Comparison of ENCODE assay signal across 17 cellular contexts in the genomic region with DNA sequence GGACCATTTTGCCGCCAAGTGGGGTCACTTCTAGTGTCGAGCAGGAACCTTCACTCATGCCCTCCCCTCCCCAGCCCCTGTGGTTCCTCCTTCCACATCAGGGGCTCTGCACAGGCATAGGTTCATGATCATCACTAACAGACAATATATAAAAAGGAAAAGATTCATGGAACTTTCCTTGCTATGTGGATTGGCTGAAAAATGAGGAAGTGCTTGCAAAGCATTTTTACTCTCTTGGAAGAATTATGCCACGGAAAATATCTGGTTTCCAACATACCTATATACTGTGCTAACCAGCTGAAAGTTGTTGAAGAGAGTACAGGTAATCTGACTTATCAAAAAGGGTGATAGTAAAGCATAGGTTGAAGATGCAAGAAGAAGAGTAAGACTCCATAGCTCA. TPM values are rescaled to one million over a fixed set of nuclear protein-coding genes. Genes with fewer than 3 reads are reported as not detected.
DNase-seq lines count a peak whose midpoint lies in the region; ATAC-seq and TF ChIP-seq lines count a peak whose summit lies in the region.
"Had no signal": no experiment of that assay in that cellular context is flagged by ENCODE, and none has a peak within 500 bp of the region (broad histone marks: within the 10 kb centered on the region; RNA-seq: fewer than 3 reads in every experiment).

No MANE protein-coding gene starts in this region.

- H2BK5ac ChIP-seq in H9 (ENCODE audit: insufficient read length, low read length), result no peak overlapping the region

- H4K91ac ChIP-seq in H9 (ENCODE audit: insufficient read length, low read depth, low read length), result no peak overlapping the region

- H3K4me1 ChIP-seq in H9 (ENCODE audit: insufficient read depth, low read length) (peaks cover 2% of the 10 kb centered on the region; the same call in 1 of the 2 replicates), suprapubic skin (peaks cover 19% of the 10 kb centered on the region)

- H3T11ph ChIP-seq in H9 (ENCODE audit: low read length), result no peak overlapping the region

- DNase-seq in NCI-H2227 (lab: John Stamatoyannopoulos, UW; ENCODE audit: unreplicated experiment) (peak; percentile 48), NCI-H2227 treated with DMSO at 0.1 percent for 48 hours (lab: John Stamatoyannopoulos, UW) (no peak), H9 (no peak), CD14-positive monocyte (ENCODE audit: low spot score) (no peak), suprapubic skin (ENCODE audit: low spot score in 2 of 2) (no peak)
- no peak for DNase-seq in natural killer cell treated with Interleukin-12 subunit alpha and Interleukin-12 subunit beta and Interleukin-15 and Interleukin-18, amount 100 ng/mL, for 72 hours (ENCODE audit: low spot score)
- DNase-seq: amygdala; GOT3; islet precursor cell; MG63; NCI-H2107; ovary; stimulated activated CD4-positive, alpha-beta T cell treated with anti-CD3 and anti-CD28 coated beads, Interleukin-4, amount 100 ng/mL, for 1 hour; tibial artery had no signal

- H3K56ac ChIP-seq in H9 (ENCODE audit: insufficient read length, low read depth, low read length), result no peak overlapping the region

- no peak overlapping the region for H2BK20ac ChIP-seq in H9 (ENCODE audit: low read depth, low read length, poor library complexity, severe bottlenecking)

- H4K8ac ChIP-seq in H9 (replicated peaks; ENCODE audit: insufficient read length, low read depth, low read length), result no peak overlapping the region

- no peak overlapping the region for H2BK12ac ChIP-seq in H9 (ENCODE audit: insufficient read length, low read depth, low read length)

- H3K9me3 ChIP-seq in H9 (ENCODE audit: control insufficient read depth, low read depth, low read length) (no peaks in the 10 kb centered on the region), suprapubic skin (no peaks in the 10 kb centered on the region)
- H3K9me3 ChIP-seq: MG63, ovary, tibial artery had no signal

- H4K20me1 ChIP-seq in H9 (ENCODE audit: control insufficient read depth, insufficient read depth, insufficient read length), result no peaks in the 10 kb centered on the region

- H3K79me2 ChIP-seq in H9 (ENCODE audit: insufficient read depth, low read length), result peaks cover 2% of the 10 kb centered on the region; the same call in 1 of the 2 replicates

- H3K4me3 ChIP-seq in suprapubic skin, result no peak overlapping the region
- H3K4me3 ChIP-seq: ovary had no signal

- no peak overlapping the region for H4K5ac ChIP-seq in H9 (ENCODE audit: insufficient read length, low read depth, low read length)

- H3K23ac ChIP-seq in H9 (ENCODE audit: insufficient read length, low read depth, low read length), result no peak overlapping the region

- intact Hi-C loops in CD14-positive monocyte (cut with micrococcal nuclease), result no loop called here

- H3K36me3 Mint-ChIP-seq in H9 (ENCODE audit: insufficient read depth in 1 of 3, low read depth in 3 of 3), result peaks cover 0 to 1% (median 0%) of the 10 kb centered on the region in 3 experiments; a peak in 2 of 7 replicates
- no peaks in the 10 kb centered on the region for H3K36me3 Mint-ChIP-seq in brain
- H3K36me3 Mint-ChIP-seq in natural killer cell treated with Interleukin-12 subunit alpha and Interleukin-12 subunit beta and Interleukin-15 and Interleukin-18, amount 100 ng/mL, for 72 hours, result peaks cover 7% of the 10 kb centered on the region
- H3K36me3 Mint-ChIP-seq in CD14-positive monocyte, result peaks cover 3 to 5% of the 10 kb centered on the region in 2 donors

- H3K27ac Mint-ChIP-seq in H9 (peak overlapping the region; percentile 74 to 91 (median 86); a peak in 6 of 7 replicates), brain (peak overlapping the region in 3 of 5 experiments; percentile 18 to 90 (median 87)), CD14-positive monocyte (no peak overlapping the region)
- peak overlapping the region in 1 of 2 donors; percentile 19 for H3K27ac Mint-ChIP-seq in natural killer cell treated with Interleukin-12 subunit alpha and Interleukin-12 subunit beta and Interleukin-15 and Interleukin-18, amount 100 ng/mL, for 72 hours

- H3K9ac ChIP-seq in H9 (ENCODE audit: extremely low read depth, insufficient read length, low read length), result no peak overlapping the region

- H3K4me3 Mint-ChIP-seq in H9, result peak overlapping the region; percentile 56 to 81
- H3K4me3 Mint-ChIP-seq in brain, result peak overlapping the region; percentile 83 to 91 (median 86)
- H3K4me3 Mint-ChIP-seq in natural killer cell treated with Interleukin-12 subunit alpha and Interleukin-12 subunit beta and Interleukin-15 and Interleukin-18, amount 100 ng/mL, for 72 hours, result peak overlapping the region; percentile 81
- H3K4me3 Mint-ChIP-seq in CD14-positive monocyte, result peak overlapping the region in 1 of 2 donors; percentile 72

- H2AFZ ChIP-seq in H9 (ENCODE audit: low read length), result no peak overlapping the region

- H3K27me3 ChIP-seq in H9 (ENCODE audit: insufficient read depth, low read length) (no peaks in the 10 kb centered on the region; the same call in 1 of the 2 replicates), suprapubic skin (peaks cover 54% of the 10 kb centered on the region)
- H3K27me3 ChIP-seq: ovary had no signal

- peak overlapping the region; percentile 72 for H3K4me2 ChIP-seq in H9 (ENCODE audit: insufficient read depth, insufficient read length, low read length)

- no peak overlapping the region for H2BK120ac ChIP-seq in H9 (ENCODE audit: low read depth, low read length, poor library complexity, severe bottlenecking)

- no peak for TF ChIP-seq POLR2A in suprapubic skin (IDR thresholded peaks at IDR 0.05)

- no peak overlapping the region for H3K18ac ChIP-seq in H9 (ENCODE audit: insufficient read length, low read depth, low read length)

- H3K27me3 Mint-ChIP-seq in H9 (ENCODE audit: low read depth) (peaks cover 25% of the 10 kb centered on the region), brain (peaks cover 28% of the 10 kb centered on the region), CD14-positive monocyte (ENCODE audit: low read depth in 3 of 3) (peaks cover 47 to 55% (median 49%) of the 10 kb centered on the region in 3 donors)
- H3K27me3 Mint-ChIP-seq in natural killer cell treated with Interleukin-12 subunit alpha and Interleukin-12 subunit beta and Interleukin-15 and Interleukin-18, amount 100 ng/mL, for 72 hours, result peaks cover 33 to 54% of the 10 kb centered on the region in 2 donors

- H3K79me1 ChIP-seq in H9 (ENCODE audit: insufficient read depth, low read depth, low read length, poor library complexity, severe bottlenecking), result no peaks in the 10 kb centered on the region

- H3K4me1 Mint-ChIP-seq in H9, result peaks cover 41 to 54% of the 10 kb centered on the region in 2 experiments
- H3K4me1 Mint-ChIP-seq in brain, result peaks cover 54% of the 10 kb centered on the region
- peaks cover 14% of the 10 kb centered on the region in 2 donors for H3K4me1 Mint-ChIP-seq in natural killer cell treated with Interleukin-12 subunit alpha and Interleukin-12 subunit beta and Interleukin-15 and Interleukin-18, amount 100 ng/mL, for 72 hours (ENCODE audit: low read depth in 2 of 2)
- peaks cover 13% of the 10 kb centered on the region for H3K4me1 Mint-ChIP-seq in CD14-positive monocyte

- no peak overlapping the region for H2BK15ac ChIP-seq in H9 (ENCODE audit: low read depth, low read length)

- no peak overlapping the region for H3K4ac ChIP-seq in H9 (ENCODE audit: low read depth, low read length)

- H3K23me2 ChIP-seq in H9 (ENCODE audit: insufficient read length, low read depth, low read length, poor library complexity, severe bottlenecking), result peaks cover 12% of the 10 kb centered on the region

- ATAC-seq in natural killer cell treated with Interleukin-12 subunit alpha and Interleukin-12 subunit beta and Interleukin-15 and Interleukin-18, amount 100 ng/mL, for 72 hours, result no peak
- ATAC-seq in GM18861 (IDR thresholded peaks at IDR 0.05; ENCODE audit: unreplicated experiment), result no peak
- ATAC-seq: activated CD4-positive, CD25-positive, alpha-beta regulatory T cell treated with anti-CD3 and anti-CD28 coated beads, Interleukin-2, amount 50 U/mL, for 24 hours had no signal

- WGBS in H9 (ENCODE audit: extremely low coverage, insufficient read length, low lambda C conversion rate), result no CpG with 5 or more reads among the region's 3 CpGs
- 38% methylated on average over 3 of the region's 3 CpGs for WGBS in suprapubic skin

- no peaks in the 10 kb centered on the region; a peak in 1 of 5 replicates for H3K9me3 Mint-ChIP-seq in H9
- peaks cover 0 to 3% (median 0%) of the 10 kb centered on the region in 5 experiments for H3K9me3 Mint-ChIP-seq in brain
- peaks cover 5% of the 10 kb centered on the region for H3K9me3 Mint-ChIP-seq in natural killer cell treated with Interleukin-12 subunit alpha and Interleukin-12 subunit beta and Interleukin-15 and Interleukin-18, amount 100 ng/mL, for 72 hours
- peaks cover 0 to 23% (median 13%) of the 10 kb centered on the region in 7 donors for H3K9me3 Mint-ChIP-seq in CD14-positive monocyte

- H3K27ac ChIP-seq in H9 (ENCODE audit: insufficient read length, low read depth, low read length) (peak overlapping the region; percentile 79), suprapubic skin (no peak overlapping the region)
- H3K27ac ChIP-seq: ovary, tibial artery had no signal

- no peak overlapping the region for H3K14ac ChIP-seq in H9 (ENCODE audit: insufficient read depth, low read length)

- H2AK5ac ChIP-seq in H9 (ENCODE audit: insufficient read length, low read length), result no peak overlapping the region

- no peak for TF ChIP-seq EP300 in suprapubic skin (IDR thresholded peaks at IDR 0.05)

- H3K36me3 ChIP-seq in suprapubic skin, result no peaks in the 10 kb centered on the region
- H3K36me3 ChIP-seq: MG63, ovary, tibial artery had no signal

- no peak for TF ChIP-seq CTCF in H9 (conservative IDR thresholded peaks at IDR 0.05)
- TF ChIP-seq CTCF in brain (conservative IDR thresholded peaks at IDR 0.05), result no peak
- TF ChIP-seq CTCF in CD14-positive monocyte (IDR thresholded peaks at IDR 0.05), result no peak
- TF ChIP-seq CTCF in suprapubic skin (IDR thresholded peaks at IDR 0.05), result no peak

RNA-seq across cellular contexts. Expression of gene PGBD5, which starts 1.3 kb away (rescaled TPM):
- total RNA-seq in H9 (2021), result 19.0 and 19.1 TPM in 2 replicates
- 38.5 TPM for polyA plus RNA-seq in brain (ENCODE audit: insufficient read depth, low read depth, low replicate concordance)
- total RNA-seq in natural killer cell treated with Interleukin-12 subunit alpha and Interleukin-12 subunit beta and Interleukin-15 and Interleukin-18, amount 100 ng/mL, for 72 hours, result under 1 TPM in 1 of 2 donors, not detected in 1; 0.03 TPM
- not detected for polyA plus RNA-seq in CD14-positive monocyte
- total RNA-seq in suprapubic skin, result 1 to 10 TPM in 1 of 4 donors, under 1 TPM in 3; 0.16 to 1.4 (median 0.51) TPM

Comparison
In these comparisons a context has a peak if more than half of its experiments do, and no peak if none do; other contexts are left out.
1. H3K27ac Mint-ChIP-seq: peak in H9 (3 of 3) and brain (3 of 5); none in CD14-positive monocyte (0 of 7).